In genomic region chr6:150813993-150814359, GRCh38 we compare ENCODE assay signal across 9 cellular contexts. TPM values are rescaled to one million over a fixed set of nuclear protein-coding genes. Genes with fewer than 3 reads are reported as not detected.
DNase-seq lines count a peak whose midpoint lies in the region; ATAC-seq, FAIRE-seq and TF ChIP-seq lines count a peak whose summit lies in the region.
"Had no signal": no experiment of that assay in that cellular context is flagged by ENCODE, and none has a peak within 500 bp of the region (broad histone marks: within the 10 kb centered on the region; RNA-seq: fewer than 3 reads in every experiment).

No MANE protein-coding gene starts in this region.

- no peaks in the 10 kb centered on the region for H3K9me3 ChIP-seq in Caco-2
- H3K9me3 ChIP-seq in esophagus squamous epithelium: no peaks in the 10 kb centered on the region

- no peaks in the 10 kb centered on the region for H3K27me3 Mint-ChIP-seq in Caco-2 (ENCODE audit: insufficient read depth, unreplicated experiment)

- CTCF ChIA-PET in Caco-2 (lab: Charles Lee) (interaction anchor here (1.0 to 2.4 kb wide), 2 partner anchors 128 to 396 kb away, joined by 3 to 23 read pairs; no protein-coding TSS in a partner anchor), HEK293T (lab: Yijun Ruan, JAX) (interaction anchor here (0.8 to 1.2 kb wide), 3 partner anchors 128 to 418 kb away, joined by 3 to 12 read pairs (median 3); no protein-coding TSS in a partner anchor)

- H3K9me3 Mint-ChIP-seq in Caco-2 (ENCODE audit: unreplicated experiment): no peaks in the 10 kb centered on the region
- H3K9me3 Mint-ChIP-seq: activated naive CD4-positive, alpha-beta T cell treated with anti-CD3 and anti-CD28 coated beads, Interleukin-2, amount 50 U/mL, for 24 hours had no signal

- DNase-seq in Caco-2 (no peak), HPDE6-E6E7 (ENCODE audit: extremely low spot score) (peak; percentile 66), esophagus squamous epithelium (lab: John Stamatoyannopoulos, UW) (no peak), occipital lobe (lab: John Stamatoyannopoulos, UW) (no peak), HEK293T (ENCODE audit: extremely low spot score) (no peak), DMS 273 (lab: John Stamatoyannopoulos, UW; ENCODE audit: unreplicated experiment) (no peak), GM12892 (ENCODE audit: insufficient read length) (no peak)

- TF ChIP-seq CTCF in Caco-2 (IDR thresholded peaks at IDR 0.05; ENCODE audit: insufficient read depth in 1 of 2, low read depth in 1 of 2, low read length in 1 of 2, severe bottlenecking in 1 of 2, unreplicated experiment in 1 of 2) (no peak), esophagus squamous epithelium (IDR thresholded peaks at IDR 0.05) (no peak)

- peak; percentile 34 for ATAC-seq in GM21367 (IDR thresholded peaks at IDR 0.05; ENCODE audit: unreplicated experiment)

- FAIRE-seq in GM12892 (lab: Jason Lieb, UNC): no peak

- H3K36me3 ChIP-seq in Caco-2 (ENCODE audit: control insufficient read depth, insufficient read depth, low read length) (peaks cover 1% of the 10 kb centered on the region), esophagus squamous epithelium (peaks cover 0 to 19% (median 0%) of the 10 kb centered on the region in 3 donors)

- H3K36me3 Mint-ChIP-seq in Caco-2 (ENCODE audit: insufficient read depth, unreplicated experiment): peaks cover 80% of the 10 kb centered on the region
- H3K36me3 Mint-ChIP-seq: activated naive CD4-positive, alpha-beta T cell treated with anti-CD3 and anti-CD28 coated beads, Interleukin-2, amount 50 U/mL, for 24 hours had no signal

- BruUV-seq in Caco-2 (replicated peaks; lab: Mats Ljungman, UMichigan): no TSS peak

- peaks cover 22% of the 10 kb centered on the region for H3K4me1 Mint-ChIP-seq in Caco-2 (ENCODE audit: low read depth, unreplicated experiment)
- H3K4me1 Mint-ChIP-seq: activated naive CD4-positive, alpha-beta T cell treated with anti-CD3 and anti-CD28 coated beads, Interleukin-2, amount 50 U/mL, for 24 hours had no signal

- no peaks in the 10 kb centered on the region for H3K4me1 ChIP-seq in Caco-2
- peaks cover 0 to 37% (median 13%) of the 10 kb centered on the region in 3 donors for H3K4me1 ChIP-seq in esophagus squamous epithelium

- WGBS in esophagus squamous epithelium, 2 donors: 46 to 51% methylated on average over 3 of the region's 3 CpGs

- no peak overlapping the region for H3K4me3 Mint-ChIP-seq in Caco-2 (ENCODE audit: unreplicated experiment)
- H3K4me3 Mint-ChIP-seq: activated naive CD4-positive, alpha-beta T cell treated with anti-CD3 and anti-CD28 coated beads, Interleukin-2, amount 50 U/mL, for 24 hours had no signal

- intact Hi-C loops in Caco-2 (cut with micrococcal nuclease; ENCODE audit: unreplicated experiment) (loop anchor here (10.0 kb wide), 1 partner anchor 289 kb away; no protein-coding TSS in a partner anchor), esophagus squamous epithelium (cut with DNase I) (loop anchor here (10.0 kb wide), 2 partner anchors 129 to 729 kb away; no protein-coding TSS in a partner anchor)

- POLR2A ChIA-PET in Caco-2 (lab: Charles Lee): no interaction called here
- POLR2A ChIA-PET in HEK293T (lab: Yijun Ruan, JAX): no interaction called here

- TF ChIP-seq POLR2A in esophagus squamous epithelium (IDR thresholded peaks at IDR 0.05): no peak
- TF ChIP-seq POLR2A in GM12892 (IDR thresholded peaks at IDR 0.05; ENCODE audit: low read depth, low read length): no peak

- no peaks in the 10 kb centered on the region for H3K27me3 ChIP-seq in Caco-2 (replicated peaks; ENCODE audit: control insufficient read depth, insufficient read depth, low read length)
- H3K27me3 ChIP-seq in esophagus squamous epithelium: no peaks in the 10 kb centered on the region

- H3K27ac ChIP-seq in esophagus squamous epithelium: peak overlapping the region; percentile 61 to 90 (median 74)

- H3K27ac Mint-ChIP-seq in Caco-2 (ENCODE audit: unreplicated experiment): peak overlapping the region; percentile 31
- H3K27ac Mint-ChIP-seq: activated naive CD4-positive, alpha-beta T cell treated with anti-CD3 and anti-CD28 coated beads, Interleukin-2, amount 50 U/mL, for 24 hours had no signal

- H3K4me3 ChIP-seq in Caco-2 (ENCODE audit: low read depth, low read length) (no peak overlapping the region), esophagus squamous epithelium (no peak overlapping the region)

TF ChIP-seq in HEK293T, 16 proteins besides CTCF, POLR2A, EP300 and RAD21:
- no peak for TF ChIP-seq ELF4 (IDR thresholded peaks at IDR 0.05)
- no peak for TF ChIP-seq ARNT (IDR thresholded peaks at IDR 0.05)
- TF ChIP-seq BHLHE40 (IDR thresholded peaks at IDR 0.05; ENCODE audit: borderline replicate concordance): no peak
- TF ChIP-seq PKNOX1 (IDR thresholded peaks at IDR 0.05): no peak
- no peak for TF ChIP-seq HDGF (IDR thresholded peaks at IDR 0.05; ENCODE audit: borderline replicate concordance)
- no peak for TF ChIP-seq LEF1 (IDR thresholded peaks at IDR 0.05; ENCODE audit: borderline replicate concordance)
- TF ChIP-seq TARDBP (IDR thresholded peaks at IDR 0.05): no peak
- no peak for TF ChIP-seq FOXK2 (IDR thresholded peaks at IDR 0.05)
- TF ChIP-seq NFRKB (IDR thresholded peaks at IDR 0.05): no peak
- TF ChIP-seq SUZ12 (IDR thresholded peaks at IDR 0.05): no peak
- TF ChIP-seq FOXA1 (IDR thresholded peaks at IDR 0.05): no peak
- no peak for TF ChIP-seq SP1 (IDR thresholded peaks at IDR 0.05)
- TF ChIP-seq L3MBTL2 (conservative IDR thresholded peaks at IDR 0.05): no peak
- TF ChIP-seq CTBP1 (IDR thresholded peaks at IDR 0.05; ENCODE audit: borderline replicate concordance): no peak
- TF ChIP-seq ZNF384 (IDR thresholded peaks at IDR 0.05): no peak
- no peak for TF ChIP-seq FOXM1 (IDR thresholded peaks at IDR 0.05; ENCODE audit: borderline replicate concordance)

RNA-seq across cellular contexts. Expression of gene MTHFD1L, which starts 51.5 kb away (rescaled TPM):
- total RNA-seq in Caco-2 (2022) (101 and 102 TPM in 2 replicates), esophagus squamous epithelium (10 to 100 TPM in 2 of 4 donors, 1 to 10 TPM in 2; 2.4 to 19.2 (median 8.0) TPM), occipital lobe (18.4 TPM)
- 39.9 TPM for polyA plus RNA-seq in GM12892 (2012; ENCODE audit: missing spikeins)
